9 cellular contexts compared by ENCODE assay signal in genomic region chr10:6062101-6062771, GRCh38. TPM values are rescaled to one million over a fixed set of nuclear protein-coding genes. Genes with fewer than 3 reads are reported as not detected.
DNase-seq lines count a peak whose midpoint lies in the region; ATAC-seq and TF ChIP-seq lines count a peak whose summit lies in the region.
"Had no signal": no experiment of that assay in that cellular context is flagged by ENCODE, and none has a peak within 500 bp of the region (broad histone marks: within the 10 kb centered on the region; RNA-seq: fewer than 3 reads in every experiment).

Gene IL2RA, minus strand, starts transcription at chr10:6062367. Its CDS starts 216 bp downstream, at chr10:6062151.

- H3K9ac ChIP-seq in BLaER1, result no peak within 1 kb of the TSS

- H3K9me3 ChIP-seq in BLaER1 (no peaks in the 10 kb centered on the region), sigmoid colon (no peaks in the 10 kb centered on the region)

- H3K4me2 ChIP-seq in BLaER1, result peak within 1 kb of the TSS; percentile 60

- no peak for TF ChIP-seq EP300 in sigmoid colon (IDR thresholded peaks at IDR 0.05)

- H3K36me3 ChIP-seq in BLaER1 (no peaks in the 10 kb centered on the region), sigmoid colon (no peaks in the 10 kb centered on the region)

- H3K27me3 ChIP-seq in BLaER1 (no peaks in the 10 kb centered on the region), sigmoid colon (no peaks in the 10 kb centered on the region)

- TF ChIP-seq CTCF in sigmoid colon (IDR thresholded peaks at IDR 0.05), result no peak

- intact Hi-C loops in sigmoid colon (cut with DNase I), result no loop called here

- H3K27ac ChIP-seq in BLaER1, result no peak within 1 kb of the TSS
- no peak within 1 kb of the TSS for H3K27ac ChIP-seq in sigmoid colon

- DNase-seq in T-helper 1 cell, result peak; percentile 23 to 89 (median 49)
- DNase-seq in activated gamma-delta T cell treated with anti-CD3 and anti-CD28 coated beads, Interleukin-2, amount 50 U/mL, for 16 hours (ENCODE audit: low read depth), result peak; percentile 51
- peak; percentile 60 for DNase-seq in sigmoid colon
- no peak for DNase-seq in nucleus accumbens (lab: John Stamatoyannopoulos, UW)
- DNase-seq in NCI-H446 (lab: John Stamatoyannopoulos, UW), result no peak
- DNase-seq: kidney glomerular epithelial cell had no signal

- H4K20me1 ChIP-seq in BLaER1, result no peaks in the 10 kb centered on the region

- H3K4me1 ChIP-seq in BLaER1 (peaks cover 46% of the 10 kb centered on the region), sigmoid colon (no peaks in the 10 kb centered on the region)

- no peak within 1 kb of the TSS for H3K4me3 ChIP-seq in BLaER1
- peak within 1 kb of the TSS in 1 of 4 donors; percentile 1 for H3K4me3 ChIP-seq in sigmoid colon

- 64 to 82% methylated on average over 18 of the region's 18 CpGs for WGBS in sigmoid colon, 2 donors

- no peak for TF ChIP-seq POLR2A in sigmoid colon (IDR thresholded peaks at IDR 0.05)

- ATAC-seq in GM21381 (IDR thresholded peaks at IDR 0.05; ENCODE audit: unreplicated experiment) (no peak), HG03571 (IDR thresholded peaks at IDR 0.05; ENCODE audit: unreplicated experiment) (no peak)

RNA-seq across cellular contexts. Expression of gene IL2RA, which starts in this region (rescaled TPM):
- 1 to 10 TPM in 2 of 4 donors, under 1 TPM in 1, not detected in 1; 0.99 to 9.0 (median 2.5) TPM for total RNA-seq in sigmoid colon
- 10 to 100 TPM in 1 of 3 donors, 1 to 10 TPM in 1, under 1 TPM in 1; 0.60 to 14.0 (median 6.9) TPM for polyA plus RNA-seq in sigmoid colon

Comparison
In these comparisons a context has a peak if more than half of its experiments do, and no peak if none do; other contexts are left out.
1. DNase-seq: peak in T-helper 1 cell (5 of 5), activated gamma-delta T cell treated with anti-CD3 and anti-CD28 coated beads, Interleukin-2, amount 50 U/mL, for 16 hours (single experiment) and sigmoid colon (single experiment); none in nucleus accumbens (0 of 56) and NCI-H446 (0 of 2).